In the genomic region with DNA sequence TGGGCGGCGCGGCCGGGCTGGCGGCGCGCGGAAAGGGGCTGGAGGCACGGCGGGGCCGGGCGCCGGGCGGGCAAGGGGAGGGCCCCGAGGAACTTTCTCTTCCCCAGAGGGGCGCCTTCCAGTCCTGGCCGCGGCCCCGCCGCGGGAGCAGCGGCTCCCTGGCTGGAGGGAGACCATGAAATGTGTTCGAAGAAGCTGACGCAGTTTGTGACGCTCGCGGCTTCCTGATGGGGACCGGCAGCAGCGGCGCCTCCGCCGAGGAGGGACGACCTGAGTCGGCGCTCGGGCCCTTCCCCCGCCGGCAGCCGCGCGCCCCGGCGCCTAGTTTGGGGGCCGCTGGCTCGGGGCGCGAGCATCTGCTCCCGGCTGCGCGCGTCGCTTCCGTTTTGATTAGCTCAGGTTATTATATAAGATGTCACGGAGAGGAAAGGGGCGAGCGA, we compare ENCODE assay signal across 8 cellular contexts. TPM values are rescaled to one million over a fixed set of nuclear protein-coding genes. Genes with fewer than 3 reads are reported as not detected.
DNase-seq lines count a peak whose midpoint lies in the region; TF ChIP-seq lines count a peak whose summit lies in the region.

No MANE protein-coding gene starts in this region.

- peaks cover under 1% of the 10 kb centered on the region for H3K27me3 Mint-ChIP-seq in chondrocyte (ENCODE audit: low read depth)

- H3K4me1 Mint-ChIP-seq in chondrocyte (ENCODE audit: low read depth): peaks cover 18% of the 10 kb centered on the region

- TF ChIP-seq CTCF in GM12875 (IDR thresholded peaks at IDR 0.05; ENCODE audit: borderline replicate concordance, insufficient read depth, low read depth, low read length): no peak
- TF ChIP-seq CTCF in chondrocyte (IDR thresholded peaks at IDR 0.05): no peak

- DNase-seq in H4 (ENCODE audit: low spot score): peak; percentile 22
- DNase-seq in M059J (ENCODE audit: low read depth): peak; percentile 71
- DNase-seq in activated CD4-positive, alpha-beta T cell treated with anti-CD3 and anti-CD28 coated beads for 1 hour: peak; percentile 66
- no peak for DNase-seq in chondrocyte (ENCODE audit: low spot score)
- DNase-seq in left kidney (ENCODE audit: low read depth, low spot score): peak; percentile 84
- DNase-seq in stimulated activated CD4-positive, alpha-beta T cell treated with anti-CD3 and anti-CD28 coated beads, Interleukin-1b, Interleukin-23, amount 100 ng/mL, for 48 hours: peak; percentile 73
- DNase-seq in OCI-M2 (lab: John Stamatoyannopoulos, UW; ENCODE audit: unreplicated experiment): no peak

- no peaks in the 10 kb centered on the region for H3K36me3 Mint-ChIP-seq in chondrocyte (ENCODE audit: low read depth)

- H3K4me3 Mint-ChIP-seq in chondrocyte (ENCODE audit: unreplicated experiment): peak overlapping the region; percentile 74

- peak overlapping the region; percentile 89 for H3K4me3 ChIP-seq in GM12875 (ENCODE audit: low read depth, low read length)

- H3K9me3 Mint-ChIP-seq in chondrocyte (ENCODE audit: low read depth): no peaks in the 10 kb centered on the region

- peak overlapping the region; percentile 28 for H3K27ac Mint-ChIP-seq in chondrocyte (ENCODE audit: unreplicated experiment)

RNA-seq across cellular contexts. Expression of a gene that starts 57.2 kb away (rescaled TPM):
- total RNA-seq in H4 (2014; rRNA removed; shearing (Covaris generic)): 23.4 and 29.6 TPM in 2 replicates
- total RNA-seq in M059J (2014; rRNA removed; shearing (Covaris generic)): 32.1 and 32.7 TPM in 2 replicates
- 22.9 to 36.9 TPM (median 35.0 TPM) in 3 replicates for total RNA-seq in chondrocyte

Comparison
In these comparisons a context has a peak if more than half of its experiments do, and no peak if none do; other contexts are left out.
1. DNase-seq: peak in H4 (single experiment), M059J (single experiment), activated CD4-positive, alpha-beta T cell treated with anti-CD3 and anti-CD28 coated beads for 1 hour (single experiment), left kidney (single experiment) and stimulated activated CD4-positive, alpha-beta T cell treated with anti-CD3 and anti-CD28 coated beads, Interleukin-1b, Interleukin-23, amount 100 ng/mL, for 48 hours (single experiment); none in chondrocyte (single experiment) and OCI-M2 (single experiment).